8 cellular contexts compared by ENCODE assay signal in the genomic region with DNA sequence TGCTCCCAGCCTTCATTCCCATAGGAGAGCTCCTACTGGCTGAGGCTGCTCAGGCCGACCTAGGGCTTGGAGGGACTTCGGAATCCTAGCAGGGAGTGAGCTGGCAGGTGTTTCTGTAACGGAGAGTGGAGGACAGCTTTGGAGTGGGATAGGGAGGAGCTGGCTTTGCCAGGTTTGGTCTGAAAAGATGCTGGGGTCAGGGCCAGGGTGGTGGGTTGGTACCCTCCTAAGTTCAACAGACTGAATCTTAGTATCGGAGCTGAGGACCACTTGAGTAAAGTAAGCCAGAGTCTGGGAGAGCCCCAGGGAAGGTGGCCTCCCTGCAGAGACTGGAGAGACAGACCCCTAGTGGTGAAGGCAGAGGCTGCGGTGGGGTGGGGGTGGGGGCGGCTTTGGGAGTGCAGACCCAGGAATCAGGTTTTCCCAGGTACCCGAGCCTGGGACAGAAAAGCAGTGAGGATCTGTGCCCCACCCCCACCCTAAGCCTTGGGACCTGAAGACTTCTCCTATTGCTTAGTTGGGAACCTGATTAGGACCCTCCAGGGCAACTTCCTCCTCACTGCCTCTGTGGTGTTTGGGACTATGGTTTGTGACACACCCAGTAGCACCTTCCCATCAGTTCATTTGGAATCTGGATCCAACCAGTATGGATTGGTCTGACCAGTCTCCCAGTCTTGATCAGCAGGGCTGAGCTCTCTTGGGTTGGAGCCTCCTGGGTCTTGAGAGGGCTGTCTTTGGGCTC.
A peak's percentile ranks its signal among the peaks of the same experiment; 100 is the strongest.
DNase-seq lines count a peak whose midpoint lies in the region; ATAC-seq and TF ChIP-seq lines count a peak whose summit lies in the region.

No MANE protein-coding gene starts in this region.

- peak overlapping the region; percentile 43; the same call in 1 of the 2 replicates for H3K9ac ChIP-seq in MM.1S (ENCODE audit: low read length)
- H3K9ac ChIP-seq in adipocyte (ENCODE audit: low read length), result no peak overlapping the region

- H3K27ac Mint-ChIP-seq in stimulated activated naive B cell treated with anti-CD40 and anti-IgM and Interleukin-4, amounts not matched to agents 10 μg/mL and 1 μg/mL and 100 μg/mL, for 72 hours, result peak overlapping the region; percentile 37

- H3K36me3 Mint-ChIP-seq in stimulated activated naive B cell treated with anti-CD40 and anti-IgM and Interleukin-4, amounts not matched to agents 10 μg/mL and 1 μg/mL and 100 μg/mL, for 72 hours, result peaks cover 7 to 11% of the 10 kb centered on the region in 2 donors

- peak overlapping the region; percentile 93 for H3K4me2 ChIP-seq in MM.1S (ENCODE audit: low read depth, low read length)

- no peak for ATAC-seq in stimulated activated naive B cell treated with anti-CD40 and anti-IgM and Interleukin-4, amounts not matched to agents 10 μg/mL and 1 μg/mL and 100 μg/mL, for 72 hours (replicated peaks)

- peaks cover 40% of the 10 kb centered on the region for H3K79me2 ChIP-seq in MM.1S (ENCODE audit: low read length)

- TF ChIP-seq CTCF in MM.1S (IDR thresholded peaks at IDR 0.05; ENCODE audit: low read length), result peak; percentile 53

- H3K4me1 ChIP-seq in MM.1S (ENCODE audit: low read length) (peaks cover 30% of the 10 kb centered on the region), adipocyte (ENCODE audit: control insufficient read depth, insufficient read depth, low read length) (peaks cover 30% of the 10 kb centered on the region)

- DNase-seq in NOMO-1 treated with DMSO at 0.1 percent for 48 hours (lab: John Stamatoyannopoulos, UW; ENCODE audit: unreplicated experiment) (peak; percentile 33), NOMO-1 treated with dmso at 0.1 percent for 144 hours (lab: John Stamatoyannopoulos, UW; ENCODE audit: unreplicated experiment) (no peak), MM.1S (no peak), adipocyte (ENCODE audit: low read depth) (peak; percentile 34), iPS-NIHi7 (ENCODE audit: extremely low spot score) (peak; percentile 79), COLO829 (ENCODE audit: low spot score) (no peak)
- DNase-seq in stimulated activated naive B cell treated with anti-CD40 and anti-IgM and Interleukin-4, amounts not matched to agents 10 μg/mL and 1 μg/mL and 100 μg/mL, for 72 hours, result no peak
- no peak for DNase-seq in NK-92 treated with Interleukin-12 subunit alpha and Interleukin-12 subunit beta, amount 100 ng/mL, for 24 hours (lab: John Stamatoyannopoulos, UW)

- no peaks in the 10 kb centered on the region for H4K20me1 ChIP-seq in MM.1S (ENCODE audit: insufficient read depth, low read length)

- H3K9me3 Mint-ChIP-seq in stimulated activated naive B cell treated with anti-CD40 and anti-IgM and Interleukin-4, amounts not matched to agents 10 μg/mL and 1 μg/mL and 100 μg/mL, for 72 hours, result no peaks in the 10 kb centered on the region

- H3K4me1 Mint-ChIP-seq in stimulated activated naive B cell treated with anti-CD40 and anti-IgM and Interleukin-4, amounts not matched to agents 10 μg/mL and 1 μg/mL and 100 μg/mL, for 72 hours, result peaks cover 63 to 87% of the 10 kb centered on the region in 2 donors

- H3K36me3 ChIP-seq in MM.1S (replicated peaks; ENCODE audit: insufficient read depth, low read length), result no peaks in the 10 kb centered on the region
- H3K36me3 ChIP-seq in adipocyte (ENCODE audit: control insufficient read depth, insufficient read depth, low read length, severe bottlenecking), result no peaks in the 10 kb centered on the region

- peaks cover 14% of the 10 kb centered on the region; the same call in 1 of the 2 replicates for H3F3A ChIP-seq in MM.1S (ENCODE audit: insufficient read depth, low read length)

- H3K27me3 ChIP-seq in MM.1S (replicated peaks; ENCODE audit: insufficient read depth, low read length) (no peaks in the 10 kb centered on the region), adipocyte (replicated peaks; ENCODE audit: control insufficient read depth, insufficient read depth, low read length) (no peaks in the 10 kb centered on the region)

- no peaks in the 10 kb centered on the region for H3K9me3 ChIP-seq in MM.1S (replicated peaks; ENCODE audit: insufficient read depth, low read length)
- H3K9me3 ChIP-seq in adipocyte (ENCODE audit: control insufficient read depth, low read length), result no peaks in the 10 kb centered on the region

- H2AFZ ChIP-seq in MM.1S (ENCODE audit: low read length), result peak overlapping the region; percentile 32; the same call in 1 of the 2 replicates

- H3K4me3 ChIP-seq in MM.1S (ENCODE audit: low read length) (peak overlapping the region; percentile 73), adipocyte (ENCODE audit: low read length) (no peak overlapping the region)

- no peaks in the 10 kb centered on the region for H3K9me2 ChIP-seq in MM.1S (replicated peaks; ENCODE audit: insufficient read depth, low read length)

- H3K4me3 Mint-ChIP-seq in stimulated activated naive B cell treated with anti-CD40 and anti-IgM and Interleukin-4, amounts not matched to agents 10 μg/mL and 1 μg/mL and 100 μg/mL, for 72 hours, result peak overlapping the region; percentile 82 to 86

- no peak overlapping the region for H3K27ac ChIP-seq in MM.1S (ENCODE audit: low read length)

- no peaks in the 10 kb centered on the region for H3K27me3 Mint-ChIP-seq in stimulated activated naive B cell treated with anti-CD40 and anti-IgM and Interleukin-4, amounts not matched to agents 10 μg/mL and 1 μg/mL and 100 μg/mL, for 72 hours

Comparison
In these comparisons a context has a peak if more than half of its experiments do, and no peak if none do; other contexts are left out.
1. DNase-seq: peak in NOMO-1 treated with DMSO at 0.1 percent for 48 hours (single experiment), adipocyte (single experiment) and iPS-NIHi7 (single experiment); none in NOMO-1 treated with dmso at 0.1 percent for 144 hours (single experiment), MM.1S (single experiment), stimulated activated naive B cell treated with anti-CD40 and anti-IgM and Interleukin-4, amounts not matched to agents 10 μg/mL and 1 μg/mL and 100 μg/mL, for 72 hours (single experiment), NK-92 treated with Interleukin-12 subunit alpha and Interleukin-12 subunit beta, amount 100 ng/mL, for 24 hours (single experiment) and COLO829 (single experiment).